Comparison of ENCODE assay signal across 15 cellular contexts in genomic region chr6:12313992-12314589, GRCh38. TPM values are rescaled to one million over a fixed set of nuclear protein-coding genes. Genes with fewer than 3 reads are reported as not detected.
DNase-seq lines count a peak whose midpoint lies in the region; ATAC-seq, FAIRE-seq and TF ChIP-seq lines count a peak whose summit lies in the region.
"Had no signal": no experiment of that assay in that cellular context is flagged by ENCODE, and none has a peak within 500 bp of the region (broad histone marks: within the 10 kb centered on the region; RNA-seq: fewer than 3 reads in every experiment).

No MANE protein-coding gene starts in this region.

- H3K9ac ChIP-seq in HepG2 (ENCODE audit: insufficient read depth, low read depth, low read length) = no peak overlapping the region

- H4K20me1 ChIP-seq in HepG2 (ENCODE audit: insufficient read depth, low read length) = no peaks in the 10 kb centered on the region

- 48% methylated on average over 8 of the region's 8 CpGs for WGBS in HepG2 (ENCODE audit: low lambda C conversion rate)
- WGBS in right lobe of liver (ENCODE audit: insufficient coverage, low coverage, low lambda C conversion rate, missing lambda C conversion rate) = 55% methylated on average over 8 of the region's 8 CpGs

- H3K36me3 Mint-ChIP-seq in natural killer cell treated with Interleukin-12 subunit alpha and Interleukin-12 subunit beta and Interleukin-15 and Interleukin-18, amount 100 ng/mL, for 72 hours = peaks cover 5% of the 10 kb centered on the region
- H3K36me3 Mint-ChIP-seq in T-helper 17 cell (ENCODE audit: low read depth) = peaks cover 2% of the 10 kb centered on the region

- POLR2A ChIA-PET in HepG2 (lab: Yijun Ruan, JAX) = interaction anchor here (1.2 to 1.7 kb wide), 2 partner anchors 10 to 18 kb away, joined by 3 to 5 read pairs; no protein-coding TSS in a partner anchor

- no peaks in the 10 kb centered on the region for H3K4me1 Mint-ChIP-seq in natural killer cell treated with Interleukin-12 subunit alpha and Interleukin-12 subunit beta and Interleukin-15 and Interleukin-18, amount 100 ng/mL, for 72 hours (ENCODE audit: low read depth in 2 of 2)
- no peaks in the 10 kb centered on the region for H3K4me1 Mint-ChIP-seq in T-helper 17 cell
- H3K4me1 Mint-ChIP-seq: activated T-helper 17 cell treated with anti-CD3 and anti-CD28 coated beads, Interleukin-2, amount 50 U/mL, for 72 hours had no signal

- FAIRE-seq in HepG2 (lab: Jason Lieb, UNC) = no peak
- FAIRE-seq: H1 had no signal

- TF ChIP-seq EP300 in HepG2 (IDR thresholded peaks at IDR 0.05; ENCODE audit: low read depth in 2 of 2, low read length in 2 of 2) (no peak), HepG2 (CRISPR knock-in tag; IDR thresholded peaks at IDR 0.05; ENCODE audit: borderline replicate concordance) (no peak)

- in situ Hi-C loops in HepG2 (cut with HindIII; ENCODE audit: extremely low pct_ligation_motif_present, low pct_unique_long_range_greater_than_20kb) = no loop called here

- no peak overlapping the region for H3K4me2 ChIP-seq in HepG2 (ENCODE audit: low read depth, low read length)

- peak overlapping the region; percentile 48 for H2AFZ ChIP-seq in HepG2 (ENCODE audit: low read length)

- no peaks in the 10 kb centered on the region for H3K79me2 ChIP-seq in HepG2 (ENCODE audit: insufficient read depth, low read length)

- H3K36me3 ChIP-seq in HepG2 (replicated peaks in 1 of 2; ENCODE audit: control insufficient read depth in 1 of 2, insufficient read depth in 2 of 2, low read length in 2 of 2) = no peaks in the 10 kb centered on the region
- no peaks in the 10 kb centered on the region for H3K36me3 ChIP-seq in right lobe of liver

- TF ChIP-seq POLR2A in HepG2 (IDR thresholded peaks at IDR 0.05; ENCODE audit: insufficient read depth in 1 of 2, low read depth in 2 of 2, low read length in 2 of 2) (no peak), right lobe of liver (IDR thresholded peaks at IDR 0.05) (no peak)

- intact Hi-C loops in HepG2 (cut with micrococcal nuclease; ENCODE audit: unreplicated experiment) (no loop called here), right lobe of liver (cut with DNase I) (no loop called here)

- CTCF ChIA-PET in HepG2 (lab: Yijun Ruan, JAX; ENCODE audit: low intra/inter-chr PET ratio, low total read pairs) = no interaction called here

- H3K27ac ChIP-seq in HepG2 (ENCODE audit: extremely low read length, insufficient read depth, low read length) = no peak overlapping the region
- no peak overlapping the region for H3K27ac ChIP-seq in right lobe of liver
- H3K27ac ChIP-seq: SK-N-MC had no signal

- TF ChIP-seq CTCF in HepG2 (CRISPR knock-in tag; IDR thresholded peaks at IDR 0.05) (no peak), right lobe of liver (IDR thresholded peaks at IDR 0.05) (no peak), choroid plexus epithelial cell (conservative IDR thresholded peaks at IDR 0.05; ENCODE audit: low read depth, low read length) (no peak)

- peaks cover 2% of the 10 kb centered on the region for H3K9me3 Mint-ChIP-seq in natural killer cell treated with Interleukin-12 subunit alpha and Interleukin-12 subunit beta and Interleukin-15 and Interleukin-18, amount 100 ng/mL, for 72 hours
- H3K9me3 Mint-ChIP-seq: activated T-helper 17 cell treated with anti-CD3 and anti-CD28 coated beads, Interleukin-2, amount 50 U/mL, for 72 hours had no signal

- no peaks in the 10 kb centered on the region for H3K4me1 ChIP-seq in HepG2 (ENCODE audit: insufficient read depth, low read length)
- H3K4me1 ChIP-seq in right lobe of liver = no peaks in the 10 kb centered on the region

- H3K27me3 ChIP-seq in HepG2 (ENCODE audit: control insufficient read depth in 1 of 2, insufficient read depth in 2 of 2, low read length in 2 of 2) (no peaks in the 10 kb centered on the region), right lobe of liver (no peaks in the 10 kb centered on the region)

- ATAC-seq in HepG2 (no peak), right lobe of liver (no peak), T-helper 17 cell (no peak)
- ATAC-seq in natural killer cell treated with Interleukin-12 subunit alpha and Interleukin-12 subunit beta and Interleukin-15 and Interleukin-18, amount 100 ng/mL, for 72 hours = no peak
- ATAC-seq: activated T-helper 17 cell treated with anti-CD3 and anti-CD28 coated beads, Interleukin-2, amount 50 U/mL, for 72 hours had no signal

- H3K4me3 ChIP-seq in HepG2 (replicated peaks in 1 of 3; ENCODE audit: insufficient read depth in 1 of 3, low read depth in 2 of 3, low read length in 3 of 3) = no peak overlapping the region
- H3K4me3 ChIP-seq in right lobe of liver = no peak overlapping the region
- H3K4me3 ChIP-seq in choroid plexus epithelial cell (ENCODE audit: low read depth, low read length) = no peak overlapping the region
- H3K4me3 ChIP-seq: SK-N-MC had no signal

- DNase-seq in HepG2 (ENCODE audit: low spot score) = peak; percentile 29
- DNase-seq in right lobe of liver = no peak
- peak; percentile 38 for DNase-seq in choroid plexus epithelial cell (ENCODE audit: low read depth)
- DNase-seq in lung microvascular endothelial cell (ENCODE audit: low read depth in 2 of 2) = peak; percentile 43 to 78
- DNase-seq in hypothalamus (lab: John Stamatoyannopoulos, UW) = no peak
- DNase-seq in NCI-H1436 treated with DMSO at 0.1 percent for 48 hours (lab: John Stamatoyannopoulos, UW) = no peak
- DNase-seq in natural killer cell treated with Interleukin-12 subunit alpha and Interleukin-12 subunit beta and Interleukin-15 and Interleukin-18, amount 100 ng/mL, for 72 hours (ENCODE audit: low spot score) = no peak
- DNase-seq in T-helper 17 cell = no peak
- DNase-seq: ACHN; activated CD4-positive, alpha-beta T cell treated with anti-CD3 and anti-CD28 coated beads for 1 hour; Kasumi-1; NCI-H526 had no signal

- H3K4me3 Mint-ChIP-seq in natural killer cell treated with Interleukin-12 subunit alpha and Interleukin-12 subunit beta and Interleukin-15 and Interleukin-18, amount 100 ng/mL, for 72 hours = no peak overlapping the region
- no peak overlapping the region for H3K4me3 Mint-ChIP-seq in T-helper 17 cell
- H3K4me3 Mint-ChIP-seq: activated T-helper 17 cell treated with anti-CD3 and anti-CD28 coated beads, Interleukin-2, amount 50 U/mL, for 72 hours had no signal

- TF ChIP-seq RAD21 in HepG2 (CRISPR knock-in tag; IDR thresholded peaks at IDR 0.05) = no peak

- no TSS peak for BruUV-seq in HepG2 (replicated peaks; lab: Mats Ljungman, UMichigan)

- no peak overlapping the region for H3K27ac Mint-ChIP-seq in natural killer cell treated with Interleukin-12 subunit alpha and Interleukin-12 subunit beta and Interleukin-15 and Interleukin-18, amount 100 ng/mL, for 72 hours
- H3K27ac Mint-ChIP-seq in T-helper 17 cell = no peak overlapping the region
- H3K27ac Mint-ChIP-seq: activated T-helper 17 cell treated with anti-CD3 and anti-CD28 coated beads, Interleukin-2, amount 50 U/mL, for 72 hours had no signal

- H3K27me3 Mint-ChIP-seq in natural killer cell treated with Interleukin-12 subunit alpha and Interleukin-12 subunit beta and Interleukin-15 and Interleukin-18, amount 100 ng/mL, for 72 hours = peaks cover 7 to 15% of the 10 kb centered on the region in 2 donors
- H3K27me3 Mint-ChIP-seq in T-helper 17 cell = peaks cover 23% of the 10 kb centered on the region

- H3K9me3 ChIP-seq in HepG2 (ENCODE audit: low read length) (peaks cover 5% of the 10 kb centered on the region; the same call in 1 of the 2 replicates), right lobe of liver (no peaks in the 10 kb centered on the region), T-helper 17 cell (ENCODE audit: control insufficient read depth, low read length, poor library complexity, severe bottlenecking) (no peaks in the 10 kb centered on the region)

TF ChIP-seq in HepG2, 621 proteins besides CTCF, POLR2A, EP300 and RAD21 (continues in another document):
- TF ChIP-seq WIZ (CRISPR knock-in tag; IDR thresholded peaks at IDR 0.05) (no peak), KDM2A (CRISPR knock-in tag; IDR thresholded peaks at IDR 0.05; ENCODE audit: borderline replicate concordance, low read depth) (no peak)

RNA-seq across cellular contexts. Expression of gene EDN1, which starts 23.9 kb away (rescaled TPM):
- total RNA-seq in HepG2 (2016; rRNA removed; fragmentation: Illumina TruSeq; extraction: Trizol) (0.15 and 0.21 TPM in 2 replicates), right lobe of liver (1 to 10 TPM in 3 of 6 experiments, under 1 TPM in 3; 0.18 to 6.8 (median 1.4) TPM), lung microvascular endothelial cell (110 and 268 TPM in 2 replicates), T-helper 17 cell (1 to 10 TPM in 1 of 2 donors, under 1 TPM in 1; 0.57 to 1.2 TPM)
- total RNA-seq in HepG2 (2016; cell fraction: cytosol; rRNA removed; fragmentation: Illumina TruSeq; extraction: Trizol; ENCODE audit: low read depth) = 0.10 TPM in 1 of 2 replicates, not detected in the other
- 0.22 TPM in 1 of 2 replicates, not detected in the other for total RNA-seq in HepG2 (2016; cell fraction: insoluble cytoplasmic fraction; rRNA removed; fragmentation: Illumina TruSeq; extraction: Trizol)
- 0.07 and 0.22 TPM in 2 replicates for total RNA-seq in HepG2 (2016; cell fraction: membrane; rRNA removed; fragmentation: Illumina TruSeq; extraction: Trizol)
- total RNA-seq in HepG2 (2016; cell fraction: nucleus; rRNA removed; fragmentation: Illumina TruSeq; extraction: Trizol) = 0.25 and 0.53 TPM in 2 replicates
- polyA plus RNA-seq in HepG2 (2011; rRNA removed) = 0.78 and 1.2 TPM in 2 replicates
- 0.50 and 0.72 TPM in 2 replicates for polyA plus RNA-seq in HepG2 (2011; cell fraction: cytosol; rRNA removed)
- 1.3 TPM in 2 replicates for polyA plus RNA-seq in HepG2 (2011; cell fraction: nucleus; rRNA removed)
- 6.0 and 7.3 TPM in 2 replicates for polyA plus RNA-seq in HepG2 (2012)
- not detected in 2 replicates for polyA plus RNA-seq in HepG2 (2016; cell fraction: cytosol; fragmentation: Illumina TruSeq; extraction: Trizol; ENCODE audit: low read depth)
- polyA plus RNA-seq in HepG2 (2016; cell fraction: insoluble cytoplasmic fraction; fragmentation: Illumina TruSeq; extraction: Trizol; ENCODE audit: low read depth) = not detected in 2 replicates
- polyA plus RNA-seq in HepG2 (2016; cell fraction: membrane; fragmentation: Illumina TruSeq; extraction: Trizol; ENCODE audit: low read depth) = not detected in 2 replicates
- polyA plus RNA-seq in HepG2 (2016; cell fraction: nucleus; fragmentation: Illumina TruSeq; extraction: Trizol; ENCODE audit: insufficient read depth, low read depth) = 0.90 and 1.3 TPM in 2 replicates
- polyA minus RNA-seq in HepG2 (2011; rRNA and poly(A)+ RNA removed; ENCODE audit: low replicate concordance) = 1.0 TPM in 2 replicates
- polyA minus RNA-seq in HepG2 (2011; cell fraction: cytosol; rRNA and poly(A)+ RNA removed) = 0.30 and 0.88 TPM in 2 replicates
- polyA minus RNA-seq in HepG2 (2011; cell fraction: nucleus; rRNA and poly(A)+ RNA removed) = 0.62 and 0.77 TPM in 2 replicates
- under 1 TPM in 1 of 2 donors, not detected in 1; 0.20 TPM for total RNA-seq in natural killer cell treated with Interleukin-12 subunit alpha and Interleukin-12 subunit beta and Interleukin-15 and Interleukin-18, amount 100 ng/mL, for 72 hours

Comparison
In these comparisons a context has a peak if more than half of its experiments do, and no peak if none do; other contexts are left out.
1. DNase-seq: peak in HepG2 (single experiment), choroid plexus epithelial cell (single experiment) and lung microvascular endothelial cell (2 of 2); none in right lobe of liver (0 of 3), hypothalamus (0 of 51), NCI-H1436 treated with DMSO at 0.1 percent for 48 hours (single experiment), natural killer cell treated with Interleukin-12 subunit alpha and Interleukin-12 subunit beta and Interleukin-15 and Interleukin-18, amount 100 ng/mL, for 72 hours (single experiment) and T-helper 17 cell (0 of 3).
2. RNA of gene EDN1, which starts 23.9 kb away (total RNA-seq): 110 to 268 TPM in lung microvascular endothelial cell; 0.18 to 6.8 TPM in right lobe of liver, 0.57 to 1.2 TPM in T-helper 17 cell, 0.20 TPM in natural killer cell treated with Interleukin-12 subunit alpha and Interleukin-12 subunit beta and Interleukin-15 and Interleukin-18, amount 100 ng/mL, for 72 hours and 0.07 to 0.53 TPM in HepG2; every median in the first group is over 10 times any median in the second.